10 cellular contexts compared by ENCODE assay signal in the genomic region with DNA sequence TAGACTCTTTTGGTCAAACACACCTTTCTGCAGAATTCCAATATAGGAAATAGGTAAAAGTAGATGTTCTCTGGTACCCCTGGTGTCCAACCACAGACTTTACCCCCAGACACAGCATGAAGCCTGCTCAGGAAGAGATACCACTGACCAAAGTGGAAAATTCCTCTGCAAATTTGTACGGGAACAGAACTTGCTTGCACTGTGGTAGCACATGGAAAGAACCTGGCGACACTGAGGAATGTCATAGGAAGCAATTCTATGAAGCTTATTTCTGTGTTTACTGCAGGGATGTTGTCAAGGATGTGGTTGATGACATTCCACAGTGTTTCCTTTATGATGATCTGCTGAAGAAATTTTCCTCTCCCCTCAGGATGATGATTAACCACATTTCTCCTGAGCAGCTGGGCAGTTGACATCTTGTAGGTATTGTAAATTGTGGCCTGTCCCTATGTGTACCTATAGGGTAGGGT. TPM values are rescaled to one million over a fixed set of nuclear protein-coding genes. Genes with fewer than 3 reads are reported as not detected.
DNase-seq lines count a peak whose midpoint lies in the region; ATAC-seq and TF ChIP-seq lines count a peak whose summit lies in the region.
"Had no signal": no experiment of that assay in that cellular context is flagged by ENCODE, and none has a peak within 500 bp of the region (broad histone marks: within the 10 kb centered on the region; RNA-seq: fewer than 3 reads in every experiment).

No MANE protein-coding gene starts in this region.

- WGBS in mesendoderm (ENCODE audit: extremely low coverage, insufficient coverage, low lambda C conversion rate), result no CpG with 5 or more reads among the region's 2 CpGs

- no peak overlapping the region for H3K4ac ChIP-seq in mesendoderm (ENCODE audit: low read depth, low read length)

- H3F3A ChIP-seq in GM23338 (replicated peaks; ENCODE audit: low read depth), result no peaks in the 10 kb centered on the region

- no peaks in the 10 kb centered on the region for H3K4me1 ChIP-seq in GM23338 (ENCODE audit: insufficient read depth)
- H3K4me1 ChIP-seq in mesendoderm (ENCODE audit: control insufficient read depth, low read depth, low read length), result no peaks in the 10 kb centered on the region

- no peak overlapping the region for H3K4me3 ChIP-seq in GM23338
- H3K4me3 ChIP-seq in mesendoderm (ENCODE audit: low read length), result no peak overlapping the region

- H3K27ac ChIP-seq in GM23338 (ENCODE audit: low read depth) (no peak overlapping the region), mesendoderm (ENCODE audit: low read depth, low read length) (no peak overlapping the region)

- H3K79me2 ChIP-seq in GM23338 (replicated peaks; ENCODE audit: insufficient read depth) (no peaks in the 10 kb centered on the region), mesendoderm (ENCODE audit: control insufficient read depth, insufficient read depth, low read length) (no peaks in the 10 kb centered on the region)

- no peak overlapping the region for H3K9ac ChIP-seq in mesendoderm (ENCODE audit: low read length)

- H3K27me3 ChIP-seq in GM23338 (ENCODE audit: insufficient read depth) (no peaks in the 10 kb centered on the region), mesendoderm (ENCODE audit: insufficient read depth, low read length, poor library complexity) (no peaks in the 10 kb centered on the region)

- POLR2A ChIA-PET in activated CD4-positive, alpha-beta T cell treated with anti-CD3 and anti-CD28 coated beads, Interleukin-2, amount 10 ng/mL, durations not matched to agents 7 days and 5 days (lab: Charles Lee), result no interaction called here

- no peak overlapping the region for H3K27ac Mint-ChIP-seq in GM23338
- peak overlapping the region; percentile 75 for H3K27ac Mint-ChIP-seq in stimulated activated naive B cell treated with anti-CD40 and anti-IgM and Interleukin-4, amounts not matched to agents 10 μg/mL and 1 μg/mL and 100 μg/mL, for 72 hours
- H3K27ac Mint-ChIP-seq in activated CD4-positive, alpha-beta T cell treated with anti-CD3 and anti-CD28 coated beads, Interleukin-2, amount 10 ng/mL, durations not matched to agents 7 days and 5 days, result no peak overlapping the region

- no peaks in the 10 kb centered on the region for H4K20me1 ChIP-seq in GM23338 (replicated peaks; ENCODE audit: insufficient read depth)

- CTCF ChIA-PET in activated CD4-positive, alpha-beta T cell treated with anti-CD3 and anti-CD28 coated beads, Interleukin-2, amount 10 ng/mL, durations not matched to agents 7 days and 5 days (lab: Charles Lee), result no interaction called here

- H3K79me1 ChIP-seq in mesendoderm (ENCODE audit: low read length), result no peaks in the 10 kb centered on the region

- no peak overlapping the region for H3K56ac ChIP-seq in mesendoderm (ENCODE audit: low read length)

- H3K27me3 Mint-ChIP-seq in GM23338 (ENCODE audit: insufficient read depth, low read depth, poor library complexity), result peaks cover 3% of the 10 kb centered on the region
- H3K27me3 Mint-ChIP-seq in stimulated activated naive B cell treated with anti-CD40 and anti-IgM and Interleukin-4, amounts not matched to agents 10 μg/mL and 1 μg/mL and 100 μg/mL, for 72 hours, result peaks cover 4 to 12% of the 10 kb centered on the region in 2 donors
- no peaks in the 10 kb centered on the region for H3K27me3 Mint-ChIP-seq in activated CD4-positive, alpha-beta T cell treated with anti-CD3 and anti-CD28 coated beads, Interleukin-2, amount 10 ng/mL, durations not matched to agents 7 days and 5 days

- no peak overlapping the region for H2BK15ac ChIP-seq in mesendoderm (replicated peaks; ENCODE audit: low read depth)

- no peak overlapping the region for H2BK120ac ChIP-seq in mesendoderm (ENCODE audit: low read depth, low read length)

- H3K9me3 Mint-ChIP-seq in GM23338, result peaks cover 6% of the 10 kb centered on the region; the same call in 2 of the 3 replicates
- peaks cover 2 to 5% of the 10 kb centered on the region in 2 donors for H3K9me3 Mint-ChIP-seq in stimulated activated naive B cell treated with anti-CD40 and anti-IgM and Interleukin-4, amounts not matched to agents 10 μg/mL and 1 μg/mL and 100 μg/mL, for 72 hours
- H3K9me3 Mint-ChIP-seq in activated CD4-positive, alpha-beta T cell treated with anti-CD3 and anti-CD28 coated beads, Interleukin-2, amount 10 ng/mL, durations not matched to agents 7 days and 5 days, result peaks cover 3% of the 10 kb centered on the region

- no peak overlapping the region for H4K5ac ChIP-seq in mesendoderm (ENCODE audit: low read length)

- H3K36me3 Mint-ChIP-seq in GM23338 (ENCODE audit: low read depth), result no peaks in the 10 kb centered on the region
- no peaks in the 10 kb centered on the region for H3K36me3 Mint-ChIP-seq in stimulated activated naive B cell treated with anti-CD40 and anti-IgM and Interleukin-4, amounts not matched to agents 10 μg/mL and 1 μg/mL and 100 μg/mL, for 72 hours
- peaks cover 2% of the 10 kb centered on the region for H3K36me3 Mint-ChIP-seq in activated CD4-positive, alpha-beta T cell treated with anti-CD3 and anti-CD28 coated beads, Interleukin-2, amount 10 ng/mL, durations not matched to agents 7 days and 5 days (ENCODE audit: low read depth)

- no peak for DNase-seq in GM23338 (ENCODE audit: low spot score)
- peak; percentile 77 for DNase-seq in RPMI7951 (ENCODE audit: low read depth)
- DNase-seq in fibroblast of peridontal ligament (ENCODE audit: extremely low read depth), result peak; percentile 10
- DNase-seq in stimulated activated naive B cell treated with anti-CD40 and anti-IgM and Interleukin-4, amounts not matched to agents 10 μg/mL and 1 μg/mL and 100 μg/mL, for 72 hours, result no peak
- no peak for DNase-seq in mesendoderm
- no peak for DNase-seq in activated CD4-positive, alpha-beta T cell treated with anti-CD3 and anti-CD28 coated beads, Interleukin-2, amount 10 ng/mL, durations not matched to agents 7 days and 5 days
- DNase-seq in AG08395 (ENCODE audit: low spot score), result no peak
- DNase-seq: effector memory CD4-positive, alpha-beta T cell; kidney; retina had no signal

- H2BK5ac ChIP-seq in mesendoderm (ENCODE audit: low read length), result no peak overlapping the region

- H2AK5ac ChIP-seq in mesendoderm (ENCODE audit: low read length), result no peak overlapping the region

- 0 out of 2 replicates have a peak, but pooled peaks cover 10% of the 10 kb centered on the region for H3K9me2 ChIP-seq in GM23338 (ENCODE audit: insufficient read depth)

- H4K8ac ChIP-seq in mesendoderm (ENCODE audit: low read depth, low read length), result no peak overlapping the region

- no peak overlapping the region for H3K18ac ChIP-seq in mesendoderm (ENCODE audit: low read length)

- H3K23ac ChIP-seq in mesendoderm (ENCODE audit: low read length), result no peak overlapping the region

- H3K4me3 Mint-ChIP-seq in GM23338, result no peak overlapping the region
- peak overlapping the region; percentile 11 to 17 for H3K4me3 Mint-ChIP-seq in stimulated activated naive B cell treated with anti-CD40 and anti-IgM and Interleukin-4, amounts not matched to agents 10 μg/mL and 1 μg/mL and 100 μg/mL, for 72 hours
- H3K4me3 Mint-ChIP-seq in activated CD4-positive, alpha-beta T cell treated with anti-CD3 and anti-CD28 coated beads, Interleukin-2, amount 10 ng/mL, durations not matched to agents 7 days and 5 days, result no peak overlapping the region

- no peaks in the 10 kb centered on the region for H3K4me1 Mint-ChIP-seq in GM23338
- H3K4me1 Mint-ChIP-seq in stimulated activated naive B cell treated with anti-CD40 and anti-IgM and Interleukin-4, amounts not matched to agents 10 μg/mL and 1 μg/mL and 100 μg/mL, for 72 hours, result peaks cover 27 to 28% of the 10 kb centered on the region in 2 donors
- no peaks in the 10 kb centered on the region for H3K4me1 Mint-ChIP-seq in activated CD4-positive, alpha-beta T cell treated with anti-CD3 and anti-CD28 coated beads, Interleukin-2, amount 10 ng/mL, durations not matched to agents 7 days and 5 days

- 0 out of 2 replicates have a peak overlapping the region, but pooled peaks have one; percentile 63 for H2AFZ ChIP-seq in GM23338

- no peak for TF ChIP-seq CTCF in GM23338 (conservative IDR thresholded peaks at IDR 0.05; ENCODE audit: low read depth in 2 of 2)

- ATAC-seq in GM23338, result no peak
- ATAC-seq in stimulated activated naive B cell treated with anti-CD40 and anti-IgM and Interleukin-4, amounts not matched to agents 10 μg/mL and 1 μg/mL and 100 μg/mL, for 72 hours (replicated peaks), result peak in 1 of 2 donors; percentile 2

- H3K36me3 ChIP-seq in GM23338 (ENCODE audit: insufficient read depth) (no peaks in the 10 kb centered on the region), mesendoderm (ENCODE audit: control insufficient read depth, insufficient read depth, low read length) (no peaks in the 10 kb centered on the region)

- H3K4me2 ChIP-seq in GM23338 (no peak overlapping the region), mesendoderm (ENCODE audit: low read length) (no peak overlapping the region)

TF ChIP-seq in GM23338, 12 proteins besides CTCF, POLR2A, EP300 and RAD21 (continues in another document):
- no peak for TF ChIP-seq POLR2AphosphoS5 (IDR thresholded peaks at IDR 0.05; ENCODE audit: low read depth)
- TF ChIP-seq STAT1 (IDR thresholded peaks at IDR 0.05; ENCODE audit: unreplicated experiment), result no peak
- no peak for TF ChIP-seq ZNF331 (CRISPR knock-in tag; IDR thresholded peaks at IDR 0.05; ENCODE audit: low read depth)
- no peak for TF ChIP-seq ZNF114 (CRISPR knock-in tag; IDR thresholded peaks at IDR 0.05)
- TF ChIP-seq EZH2phosphoT487 (IDR thresholded peaks at IDR 0.05; ENCODE audit: unreplicated experiment), result no peak
- no peak for TF ChIP-seq JUNB (IDR thresholded peaks at IDR 0.05; ENCODE audit: unreplicated experiment)
- no peak for TF ChIP-seq NANOG (IDR thresholded peaks at IDR 0.05; ENCODE audit: borderline replicate concordance)
- no peak for TF ChIP-seq CREB1 (CRISPR knock-in tag; IDR thresholded peaks at IDR 0.05; ENCODE audit: low read depth)

RNA-seq across cellular contexts. Expression of a gene that starts 48.9 kb away (rescaled TPM):
- total RNA-seq in GM23338 (2014; rRNA removed; shearing (Covaris generic)), result 9.9 and 16.8 TPM in 2 replicates
- 9.2 and 9.9 TPM in 2 replicates for polyA plus RNA-seq in GM23338 (2016; fragmentation: Nextera tagmentation; extraction: Ambion mirVana)
- total RNA-seq in RPMI7951 (2014; rRNA removed; shearing (Covaris generic)), result 0.10 TPM in 1 of 2 replicates, not detected in the other
- 0.65 TPM for polyA plus RNA-seq in mesendoderm (2013, experiment 1 of 2)
- 0.69 TPM for polyA plus RNA-seq in mesendoderm (2013, experiment 2 of 2)
- total RNA-seq in activated CD4-positive, alpha-beta T cell treated with anti-CD3 and anti-CD28 coated beads, Interleukin-2, amount 10 ng/mL, durations not matched to agents 7 days and 5 days, result under 1 TPM; 0.77 to 0.87 TPM

Comparison
In these comparisons a context has a peak if more than half of its experiments do, and no peak if none do; other contexts are left out.
1. DNase-seq: peak in RPMI7951 (single experiment) and fibroblast of peridontal ligament (single experiment); none in GM23338 (single experiment), stimulated activated naive B cell treated with anti-CD40 and anti-IgM and Interleukin-4, amounts not matched to agents 10 μg/mL and 1 μg/mL and 100 μg/mL, for 72 hours (single experiment), mesendoderm (single experiment), activated CD4-positive, alpha-beta T cell treated with anti-CD3 and anti-CD28 coated beads, Interleukin-2, amount 10 ng/mL, durations not matched to agents 7 days and 5 days (single experiment) and AG08395 (single experiment).
2. H3K4me3 Mint-ChIP-seq: peak in stimulated activated naive B cell treated with anti-CD40 and anti-IgM and Interleukin-4, amounts not matched to agents 10 μg/mL and 1 μg/mL and 100 μg/mL, for 72 hours (2 of 2); none in GM23338 (single experiment) and activated CD4-positive, alpha-beta T cell treated with anti-CD3 and anti-CD28 coated beads, Interleukin-2, amount 10 ng/mL, durations not matched to agents 7 days and 5 days (single experiment).